ENCODE assay signal across 22 cellular contexts in the genomic region with DNA sequence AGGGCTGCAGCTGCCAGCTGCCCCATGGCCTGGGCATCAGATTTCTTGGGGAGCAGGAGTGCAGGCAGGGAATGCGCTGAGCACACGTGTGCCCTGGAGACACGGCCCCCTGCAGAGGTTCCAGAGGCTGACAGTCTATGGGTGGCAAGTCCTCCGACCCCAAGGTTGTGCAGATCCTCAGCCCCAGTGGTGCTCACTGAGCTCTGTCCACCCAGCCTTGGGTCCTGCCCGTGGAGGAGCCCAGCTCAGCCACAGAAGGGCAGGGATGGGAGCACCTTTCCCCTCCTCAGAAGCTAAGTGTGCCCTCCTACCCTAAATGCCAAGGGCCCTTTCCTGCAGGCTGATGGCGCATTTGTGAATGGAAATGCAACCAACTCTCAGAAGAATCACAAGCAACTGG.
A peak's percentile ranks its signal among the peaks of the same experiment; 100 is the strongest.
DNase-seq lines count a peak whose midpoint lies in the region; ATAC-seq and TF ChIP-seq lines count a peak whose summit lies in the region.
"Had no signal": no experiment of that assay in that cellular context is flagged by ENCODE, and none has a peak within 500 bp of the region (broad histone marks: within the 10 kb centered on the region; RNA-seq: fewer than 3 reads in every experiment).

No MANE protein-coding gene starts in this region.

- H2BK15ac ChIP-seq in neuronal stem cell (ENCODE audit: low read length) = no peak overlapping the region

- DNase-seq in left kidney (ENCODE audit: low read depth, low spot score) (peak; percentile 8), neuronal stem cell (ENCODE audit: low spot score) (no peak), upper lobe of right lung (no peak), dermis blood vessel endothelial cell (no peak)
- DNase-seq: 8988T; ACHN; BE2C; C1 segment of cervical spinal cord; CD4-positive, alpha-beta memory T cell; CD4-positive, CD25-positive, alpha-beta regulatory T cell; CD8-positive, alpha-beta memory T cell; COR-L47; DMS 273 treated with DMSO at 0.1 percent for 48 hours; DMS153; DMS53; DMS79; DND-41; EL; GDM1 had no signal

- H3K23ac ChIP-seq in neuronal stem cell (ENCODE audit: low read depth, low read length, poor library complexity) = peak overlapping the region; percentile 33

- H3K18ac ChIP-seq in neuronal stem cell (ENCODE audit: low read length) = peak overlapping the region; percentile 50

- no peak overlapping the region for H2BK12ac ChIP-seq in neuronal stem cell (ENCODE audit: low read length)

- no peaks in the 10 kb centered on the region for H3K9me3 ChIP-seq in neuronal stem cell (replicated peaks in 1 of 2; ENCODE audit: control insufficient read depth in 2 of 2, insufficient read depth in 1 of 2, low read depth in 1 of 2, low read length in 2 of 2)
- no peaks in the 10 kb centered on the region for H3K9me3 ChIP-seq in upper lobe of right lung
- H3K9me3 ChIP-seq: BE2C, BLaER1 had no signal

- intact Hi-C loops in upper lobe of right lung (cut with DNase I) = no loop called here

- no peak overlapping the region for H2AFZ ChIP-seq in neuronal stem cell (ENCODE audit: low read length)

- H3K4me1 ChIP-seq in neuronal stem cell (ENCODE audit: control insufficient read depth in 2 of 2, insufficient read depth in 1 of 2, low read depth in 1 of 2, low read length in 2 of 2) = peaks cover 0 to 1% of the 10 kb centered on the region in 2 donors
- no peaks in the 10 kb centered on the region for H3K4me1 ChIP-seq in upper lobe of right lung
- H3K4me1 ChIP-seq: BE2C had no signal

- peak overlapping the region; percentile 12 for H3K14ac ChIP-seq in neuronal stem cell (ENCODE audit: low read length)

- no peaks in the 10 kb centered on the region for H3K79me1 ChIP-seq in neuronal stem cell (ENCODE audit: low read depth, low read length)

- TF ChIP-seq CTCF in upper lobe of right lung (IDR thresholded peaks at IDR 0.05) = no peak

- peak overlapping the region; percentile 24 for H2AK5ac ChIP-seq in neuronal stem cell (ENCODE audit: low read depth, low read length)

- no peak overlapping the region for H4K91ac ChIP-seq in neuronal stem cell (ENCODE audit: low read depth, low read length, poor library complexity)

- peak; percentile 13 for ATAC-seq in upper lobe of right lung
- ATAC-seq in HG03139 (IDR thresholded peaks at IDR 0.05; ENCODE audit: unreplicated experiment) = no peak
- ATAC-seq: GM12878 had no signal

- no CpG with 5 or more reads among the region's 6 CpGs for WGBS in neuronal stem cell (ENCODE audit: extremely low coverage in 2 of 2, insufficient read length in 2 of 2, insufficient replicate concordance in 1 of 2), 2 donors

- no peaks in the 10 kb centered on the region for H3K27me3 ChIP-seq in neuronal stem cell (ENCODE audit: control insufficient read depth in 3 of 3, insufficient read depth in 3 of 3, low read depth in 1 of 3, low read length in 3 of 3)
- H3K27me3 ChIP-seq in upper lobe of right lung = peaks cover 6% of the 10 kb centered on the region
- H3K27me3 ChIP-seq: BE2C, BLaER1 had no signal

- H3K4me3 ChIP-seq in neuronal stem cell (ENCODE audit: low read length in 2 of 2) = no peak overlapping the region
- H3K4me3 ChIP-seq in upper lobe of right lung = no peak overlapping the region
- H3K4me3 ChIP-seq: BLaER1, GM12878 had no signal

- H3K27ac ChIP-seq in neuronal stem cell (replicated peaks; ENCODE audit: low read length) (no peak overlapping the region), upper lobe of right lung (no peak overlapping the region)
- H3K27ac ChIP-seq: BLaER1 had no signal

- H2BK120ac ChIP-seq in neuronal stem cell (ENCODE audit: low read depth, low read length) = no peak overlapping the region

- no peak overlapping the region for H3K4me2 ChIP-seq in neuronal stem cell (ENCODE audit: insufficient read depth, low read length, poor library complexity, severe bottlenecking)
- H3K4me2 ChIP-seq: BLaER1 had no signal

- no peak overlapping the region for H2BK5ac ChIP-seq in neuronal stem cell (ENCODE audit: low read length)

- no peaks in the 10 kb centered on the region for H3K36me3 ChIP-seq in neuronal stem cell (replicated peaks in 1 of 2; ENCODE audit: control insufficient read depth in 2 of 2, insufficient read depth in 2 of 2, low read length in 2 of 2)
- H3K36me3 ChIP-seq in upper lobe of right lung = no peaks in the 10 kb centered on the region
- H3K36me3 ChIP-seq: BE2C, BLaER1 had no signal

- H3K4ac ChIP-seq in neuronal stem cell (ENCODE audit: low read length) = no peak overlapping the region

- peak overlapping the region; percentile 24 for H3K9ac ChIP-seq in neuronal stem cell (ENCODE audit: low read depth, low read length, poor library complexity)
- H3K9ac ChIP-seq: BLaER1 had no signal

- H4K8ac ChIP-seq in neuronal stem cell (ENCODE audit: low read depth, low read length) = no peak overlapping the region
